ENCODE assay signal across 1 cellular context in genomic region chr6:118893095-118893881, GRCh38.
TF ChIP-seq lines count a peak whose summit lies in the region.

No MANE protein-coding gene starts in this region.

TF ChIP-seq in HepG2, 621 proteins besides CTCF, POLR2A, EP300 and RAD21 (continued from another document and continues in another):
- TF ChIP-seq ZNF281 (CRISPR knock-in tag; IDR thresholded peaks at IDR 0.05; ENCODE audit: borderline replicate concordance) (no peak), ZNF703 (CRISPR knock-in tag; IDR thresholded peaks at IDR 0.05; ENCODE audit: borderline replicate concordance) (no peak), CEBPB (IDR thresholded peaks at IDR 0.05; ENCODE audit: borderline replicate concordance, low read depth, low read length) (0 out of 2 replicates have a peak, but pooled peaks have one; percentile 31), TCF7 (IDR thresholded peaks at IDR 0.05; ENCODE audit: low read depth) (no peak), ZNF597 (CRISPR knock-in tag; IDR thresholded peaks at IDR 0.05) (no peak), PBX2 (CRISPR knock-in tag; IDR thresholded peaks at IDR 0.05) (no peak), TRIM22 (IDR thresholded peaks at IDR 0.05) (no peak), KAT2B (IDR thresholded peaks at IDR 0.05; ENCODE audit: borderline replicate concordance, low read depth, low read length) (no peak), TEAD2 (CRISPR knock-in tag; IDR thresholded peaks at IDR 0.05) (no peak), ZNF782 (CRISPR knock-in tag; IDR thresholded peaks at IDR 0.05; ENCODE audit: borderline replicate concordance) (no peak), XRCC5 (optimal IDR thresholded peaks at IDR 0.05; ENCODE audit: low read length) (no peak), JDP2 (CRISPR knock-in tag; IDR thresholded peaks at IDR 0.05; ENCODE audit: borderline replicate concordance) (no peak), GLI4 (CRISPR knock-in tag; IDR thresholded peaks at IDR 0.05; ENCODE audit: borderline replicate concordance) (no peak), ZFAT (CRISPR knock-in tag; conservative IDR thresholded peaks at IDR 0.05) (no peak), ZNF234 (CRISPR knock-in tag; conservative IDR thresholded peaks at IDR 0.05) (no peak), ZBTB43 (CRISPR knock-in tag; conservative IDR thresholded peaks at IDR 0.05) (0 out of 2 replicates have a peak, but pooled peaks have one; percentile 7), ZNF570 (CRISPR knock-in tag; IDR thresholded peaks at IDR 0.05; ENCODE audit: borderline replicate concordance) (no peak), ZNF747 (CRISPR knock-in tag; IDR thresholded peaks at IDR 0.05; ENCODE audit: borderline replicate concordance) (no peak; the same call in 1 of the 2 replicates), SMAD3 (CRISPR knock-in tag; IDR thresholded peaks at IDR 0.05) (no peak), TMF1 (CRISPR knock-in tag; IDR thresholded peaks at IDR 0.05; ENCODE audit: low read depth) (no peak), ZFP37 (CRISPR knock-in tag; IDR thresholded peaks at IDR 0.05; ENCODE audit: borderline replicate concordance) (no peak), ZKSCAN5 (CRISPR knock-in tag; IDR thresholded peaks at IDR 0.05) (no peak), ZSCAN21 (CRISPR knock-in tag; IDR thresholded peaks at IDR 0.05; ENCODE audit: borderline replicate concordance) (0 out of 2 replicates have a peak, but pooled peaks have one; percentile 6), PITX1 (CRISPR knock-in tag; IDR thresholded peaks at IDR 0.05) (no peak), SATB2 (CRISPR knock-in tag; IDR thresholded peaks at IDR 0.05) (no peak), MAFG (CRISPR knock-in tag; IDR thresholded peaks at IDR 0.05) (no peak), NR1H2 (CRISPR knock-in tag; IDR thresholded peaks at IDR 0.05; ENCODE audit: borderline replicate concordance, low read depth) (no peak), GTF2F1 (IDR thresholded peaks at IDR 0.05; ENCODE audit: low read length) (no peak), ZNF101 (CRISPR knock-in tag; IDR thresholded peaks at IDR 0.05; ENCODE audit: borderline replicate concordance, low read depth) (0 out of 2 replicates have a peak, but pooled peaks have one; percentile 16), RARG (CRISPR knock-in tag; IDR thresholded peaks at IDR 0.05; ENCODE audit: low read depth) (no peak), ZNF530 (CRISPR knock-in tag; IDR thresholded peaks at IDR 0.05; ENCODE audit: low read depth) (no peak), KLF16 (CRISPR knock-in tag; IDR thresholded peaks at IDR 0.05) (peak in 1 of 2 experiments; percentile 10; a peak in 1 of 4 replicates), SNRNP70 (IDR thresholded peaks at IDR 0.05; ENCODE audit: low read depth, low read length) (no peak), MEIS1 (CRISPR knock-in tag; IDR thresholded peaks at IDR 0.05; ENCODE audit: borderline replicate concordance) (no peak), ZNF17 (CRISPR knock-in tag; IDR thresholded peaks at IDR 0.05) (no peak), SRSF1 (optimal IDR thresholded peaks at IDR 0.05; ENCODE audit: low read depth, low read length) (no peak), ZNF441 (CRISPR knock-in tag; IDR thresholded peaks at IDR 0.05; ENCODE audit: borderline replicate concordance) (no peak), TEF (CRISPR knock-in tag; IDR thresholded peaks at IDR 0.05) (no peak), SOX5 (CRISPR knock-in tag; IDR thresholded peaks at IDR 0.05; ENCODE audit: borderline replicate concordance) (no peak), ZSCAN20 (CRISPR knock-in tag; IDR thresholded peaks at IDR 0.05; ENCODE audit: borderline replicate concordance) (no peak), ZNF382 (CRISPR knock-in tag; IDR thresholded peaks at IDR 0.05; ENCODE audit: borderline replicate concordance) (no peak), IKZF4 (CRISPR knock-in tag; IDR thresholded peaks at IDR 0.05; ENCODE audit: borderline replicate concordance, low read depth, not compliant biosample characterization) (no peak), PHF8 (CRISPR knock-in tag; IDR thresholded peaks at IDR 0.05) (no peak; the same call in 1 of the 2 replicates), ARNT (IDR thresholded peaks at IDR 0.05) (no peak), YY1 (IDR thresholded peaks at IDR 0.05; ENCODE audit: insufficient read depth, insufficient replicate concordance, low read depth, low read length) (peak; percentile 9), ZNF546 (CRISPR knock-in tag; conservative IDR thresholded peaks at IDR 0.05) (no peak), NFYC (CRISPR knock-in tag; IDR thresholded peaks at IDR 0.05) (no peak), ZNF160 (CRISPR knock-in tag; IDR thresholded peaks at IDR 0.05) (no peak; the same call in 1 of the 2 replicates)
- TF ChIP-seq, protein P1, sequence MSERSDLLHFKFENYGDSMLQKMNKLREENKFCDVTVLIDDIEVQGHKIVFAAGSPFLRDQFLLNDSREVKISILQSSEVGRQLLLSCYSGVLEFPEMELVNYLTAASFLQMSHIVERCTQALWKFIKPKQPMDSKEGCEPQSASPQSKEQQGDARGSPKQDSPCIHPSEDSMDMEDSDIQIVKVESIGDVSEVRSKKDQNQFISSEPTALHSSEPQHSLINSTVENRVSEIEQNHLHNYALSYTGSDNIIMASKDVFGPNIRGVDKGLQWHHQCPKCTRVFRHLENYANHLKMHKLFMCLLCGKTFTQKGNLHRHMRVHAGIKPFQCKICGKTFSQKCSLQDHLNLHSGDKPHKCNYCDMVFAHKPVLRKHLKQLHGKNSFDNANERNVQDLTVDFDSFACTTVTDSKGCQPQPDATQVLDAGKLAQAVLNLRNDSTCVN (CRISPR knock-in tag; IDR thresholded peaks at IDR 0.05; ENCODE audit: borderline replicate concordance): no peak
- TF ChIP-seq, protein P2, sequence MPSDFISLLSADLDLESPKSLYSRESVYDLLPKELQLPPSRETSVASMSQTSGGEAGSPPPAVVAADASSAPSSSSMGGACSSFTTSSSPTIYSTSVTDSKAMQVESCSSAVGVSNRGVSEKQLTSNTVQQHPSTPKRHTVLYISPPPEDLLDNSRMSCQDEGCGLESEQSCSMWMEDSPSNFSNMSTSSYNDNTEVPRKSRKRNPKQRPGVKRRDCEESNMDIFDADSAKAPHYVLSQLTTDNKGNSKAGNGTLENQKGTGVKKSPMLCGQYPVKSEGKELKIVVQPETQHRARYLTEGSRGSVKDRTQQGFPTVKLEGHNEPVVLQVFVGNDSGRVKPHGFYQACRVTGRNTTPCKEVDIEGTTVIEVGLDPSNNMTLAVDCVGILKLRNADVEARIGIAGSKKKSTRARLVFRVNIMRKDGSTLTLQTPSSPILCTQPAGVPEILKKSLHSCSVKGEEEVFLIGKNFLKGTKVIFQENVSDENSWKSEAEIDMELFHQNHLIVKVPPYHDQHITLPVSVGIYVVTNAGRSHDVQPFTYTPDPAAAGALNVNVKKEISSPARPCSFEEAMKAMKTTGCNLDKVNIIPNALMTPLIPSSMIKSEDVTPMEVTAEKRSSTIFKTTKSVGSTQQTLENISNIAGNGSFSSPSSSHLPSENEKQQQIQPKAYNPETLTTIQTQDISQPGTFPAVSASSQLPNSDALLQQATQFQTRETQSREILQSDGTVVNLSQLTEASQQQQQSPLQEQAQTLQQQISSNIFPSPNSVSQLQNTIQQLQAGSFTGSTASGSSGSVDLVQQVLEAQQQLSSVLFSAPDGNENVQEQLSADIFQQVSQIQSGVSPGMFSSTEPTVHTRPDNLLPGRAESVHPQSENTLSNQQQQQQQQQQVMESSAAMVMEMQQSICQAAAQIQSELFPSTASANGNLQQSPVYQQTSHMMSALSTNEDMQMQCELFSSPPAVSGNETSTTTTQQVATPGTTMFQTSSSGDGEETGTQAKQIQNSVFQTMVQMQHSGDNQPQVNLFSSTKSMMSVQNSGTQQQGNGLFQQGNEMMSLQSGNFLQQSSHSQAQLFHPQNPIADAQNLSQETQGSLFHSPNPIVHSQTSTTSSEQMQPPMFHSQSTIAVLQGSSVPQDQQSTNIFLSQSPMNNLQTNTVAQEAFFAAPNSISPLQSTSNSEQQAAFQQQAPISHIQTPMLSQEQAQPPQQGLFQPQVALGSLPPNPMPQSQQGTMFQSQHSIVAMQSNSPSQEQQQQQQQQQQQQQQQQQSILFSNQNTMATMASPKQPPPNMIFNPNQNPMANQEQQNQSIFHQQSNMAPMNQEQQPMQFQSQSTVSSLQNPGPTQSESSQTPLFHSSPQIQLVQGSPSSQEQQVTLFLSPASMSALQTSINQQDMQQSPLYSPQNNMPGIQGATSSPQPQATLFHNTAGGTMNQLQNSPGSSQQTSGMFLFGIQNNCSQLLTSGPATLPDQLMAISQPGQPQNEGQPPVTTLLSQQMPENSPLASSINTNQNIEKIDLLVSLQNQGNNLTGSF (CRISPR knock-in tag; IDR thresholded peaks at IDR 0.05): no peak
- TF ChIP-seq, protein P3, sequence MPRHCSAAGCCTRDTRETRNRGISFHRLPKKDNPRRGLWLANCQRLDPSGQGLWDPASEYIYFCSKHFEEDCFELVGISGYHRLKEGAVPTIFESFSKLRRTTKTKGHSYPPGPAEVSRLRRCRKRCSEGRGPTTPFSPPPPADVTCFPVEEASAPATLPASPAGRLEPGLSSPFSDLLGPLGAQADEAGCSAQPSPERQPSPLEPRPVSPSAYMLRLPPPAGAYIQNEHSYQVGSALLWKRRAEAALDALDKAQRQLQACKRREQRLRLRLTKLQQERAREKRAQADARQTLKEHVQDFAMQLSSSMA (CRISPR knock-in tag; IDR thresholded peaks at IDR 0.05): no peak
- TF ChIP-seq, protein P4, sequence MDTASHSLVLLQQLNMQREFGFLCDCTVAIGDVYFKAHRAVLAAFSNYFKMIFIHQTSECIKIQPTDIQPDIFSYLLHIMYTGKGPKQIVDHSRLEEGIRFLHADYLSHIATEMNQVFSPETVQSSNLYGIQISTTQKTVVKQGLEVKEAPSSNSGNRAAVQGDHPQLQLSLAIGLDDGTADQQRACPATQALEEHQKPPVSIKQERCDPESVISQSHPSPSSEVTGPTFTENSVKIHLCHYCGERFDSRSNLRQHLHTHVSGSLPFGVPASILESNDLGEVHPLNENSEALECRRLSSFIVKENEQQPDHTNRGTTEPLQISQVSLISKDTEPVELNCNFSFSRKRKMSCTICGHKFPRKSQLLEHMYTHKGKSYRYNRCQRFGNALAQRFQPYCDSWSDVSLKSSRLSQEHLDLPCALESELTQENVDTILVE (CRISPR knock-in tag; IDR thresholded peaks at IDR 0.05): peak; percentile 5; the same call in 1 of the 2 replicates
